Comparison of ENCODE assay signal across 15 cellular contexts in genomic region chr5:79070002-79070567, GRCh38. TPM values are rescaled to one million over a fixed set of nuclear protein-coding genes. Genes with fewer than 3 reads are reported as not detected.
DNase-seq lines count a peak whose midpoint lies in the region; ATAC-seq, FAIRE-seq and TF ChIP-seq lines count a peak whose summit lies in the region.
"Had no signal": no experiment of that assay in that cellular context is flagged by ENCODE, and none has a peak within 500 bp of the region (broad histone marks: within the 10 kb centered on the region; RNA-seq: fewer than 3 reads in every experiment).

No MANE protein-coding gene starts in this region.

- peak overlapping the region; percentile 64 for H2AFZ ChIP-seq in astrocyte (ENCODE audit: low read depth, low read length)

- H3K27me3 Mint-ChIP-seq in astrocyte (ENCODE audit: low read depth, unreplicated experiment) (no peaks in the 10 kb centered on the region), endothelial cell (ENCODE audit: unreplicated experiment) (no peaks in the 10 kb centered on the region)
- H3K27me3 Mint-ChIP-seq in activated T-helper 1 cell treated with anti-CD3 and anti-CD28 coated beads, Interleukin-12 subunit alpha, Interleukin-12 subunit beta, Interleukin-2, Interleukin-4 antibody, amounts not matched to agents 30 ng/mL and 10 ng/mL and 1 ng/mL, durations not matched to agents 14 hours and 24 hours and 36 hours (ENCODE audit: insufficient read depth): peaks cover 47% of the 10 kb centered on the region

- H3K4me3 ChIP-seq in astrocyte (ENCODE audit: insufficient read depth, low read depth, low read length) (peak overlapping the region; percentile 34), left ventricle myocardium inferior (peak overlapping the region; percentile 65)
- H3K4me3 ChIP-seq: cardiac muscle cell, SJSA1 had no signal

- no peak overlapping the region for H3K27ac ChIP-seq in astrocyte (ENCODE audit: low read depth, low read length)
- peak overlapping the region; percentile 37 for H3K27ac ChIP-seq in left ventricle myocardium inferior (replicated peaks)
- H3K27ac ChIP-seq: cardiac muscle cell, SJSA1 had no signal

- intact Hi-C loops in left ventricle myocardium inferior (cut with micrococcal nuclease): no loop called here
- intact Hi-C loops in activated T-helper 1 cell treated with anti-CD3 and anti-CD28 coated beads, Interleukin-12 subunit alpha, Interleukin-12 subunit beta, Interleukin-2, Interleukin-4 antibody, amounts not matched to agents 30 ng/mL and 10 ng/mL and 1 ng/mL, durations not matched to agents 14 hours and 24 hours and 36 hours (cut with micrococcal nuclease): no loop called here

- FAIRE-seq in astrocyte (lab: Jason Lieb, UNC): no peak
- FAIRE-seq: H54 had no signal

- DNase-seq in AG20443 (ENCODE audit: low spot score) (peak; percentile 58), astrocyte (ENCODE audit: low read depth) (peak; percentile 27), left ventricle myocardium inferior (peak; percentile 18), retina (peak; percentile 28), activated T-cell treated with anti-CD3 and anti-CD28 coated beads for 4 hours (no peak), endothelial cell (ENCODE audit: low spot score) (no peak)
- DNase-seq in activated T-helper 1 cell treated with anti-CD3 and anti-CD28 coated beads, Interleukin-12 subunit alpha, Interleukin-12 subunit beta, Interleukin-2, Interleukin-4 antibody, amounts not matched to agents 30 ng/mL and 10 ng/mL and 1 ng/mL, durations not matched to agents 14 hours and 24 hours and 36 hours (ENCODE audit: low spot score): no peak
- DNase-seq: Calu3; NCI-H1930; stimulated activated naive CD4-positive, alpha-beta T cell had no signal

- H3K27ac Mint-ChIP-seq in astrocyte (ENCODE audit: unreplicated experiment) (no peak overlapping the region), endothelial cell (ENCODE audit: unreplicated experiment) (no peak overlapping the region)
- H3K27ac Mint-ChIP-seq in activated T-helper 1 cell treated with anti-CD3 and anti-CD28 coated beads, Interleukin-12 subunit alpha, Interleukin-12 subunit beta, Interleukin-2, Interleukin-4 antibody, amounts not matched to agents 30 ng/mL and 10 ng/mL and 1 ng/mL, durations not matched to agents 14 hours and 24 hours and 36 hours: no peak overlapping the region

- H3K9ac ChIP-seq in astrocyte (ENCODE audit: low read length): peak overlapping the region; percentile 58

- no peaks in the 10 kb centered on the region for H3K79me2 ChIP-seq in astrocyte (ENCODE audit: insufficient read depth, low read length)

- H3K9me3 Mint-ChIP-seq in astrocyte (ENCODE audit: unreplicated experiment) (peaks cover 9% of the 10 kb centered on the region), endothelial cell (ENCODE audit: unreplicated experiment) (no peaks in the 10 kb centered on the region)
- no peaks in the 10 kb centered on the region for H3K9me3 Mint-ChIP-seq in activated T-helper 1 cell treated with anti-CD3 and anti-CD28 coated beads, Interleukin-12 subunit alpha, Interleukin-12 subunit beta, Interleukin-2, Interleukin-4 antibody, amounts not matched to agents 30 ng/mL and 10 ng/mL and 1 ng/mL, durations not matched to agents 14 hours and 24 hours and 36 hours

- H3K9me3 ChIP-seq in astrocyte (ENCODE audit: insufficient read depth, low read depth, low read length) (peaks cover 6% of the 10 kb centered on the region), left ventricle myocardium inferior (replicated peaks) (peaks cover 12% of the 10 kb centered on the region)
- H3K9me3 ChIP-seq: SJSA1 had no signal

- no peaks in the 10 kb centered on the region for H3K36me3 ChIP-seq in astrocyte (ENCODE audit: insufficient read depth, low read length)
- H3K36me3 ChIP-seq in left ventricle myocardium inferior: no peaks in the 10 kb centered on the region
- H3K36me3 ChIP-seq: cardiac muscle cell, SJSA1 had no signal

- H3K27me3 ChIP-seq in astrocyte (ENCODE audit: insufficient read depth, low read length) (no peaks in the 10 kb centered on the region), left ventricle myocardium inferior (ENCODE audit: low read depth) (peaks cover 23% of the 10 kb centered on the region)
- H3K27me3 ChIP-seq: cardiac muscle cell, SJSA1 had no signal

- no peak for ATAC-seq in esophagus mucosa

- H4K20me1 ChIP-seq in astrocyte (ENCODE audit: insufficient read depth, low read length): no peaks in the 10 kb centered on the region

- H3K4me1 Mint-ChIP-seq in astrocyte (ENCODE audit: low read depth, unreplicated experiment) (peaks cover 8% of the 10 kb centered on the region), endothelial cell (ENCODE audit: unreplicated experiment) (no peaks in the 10 kb centered on the region)
- H3K4me1 Mint-ChIP-seq in activated T-helper 1 cell treated with anti-CD3 and anti-CD28 coated beads, Interleukin-12 subunit alpha, Interleukin-12 subunit beta, Interleukin-2, Interleukin-4 antibody, amounts not matched to agents 30 ng/mL and 10 ng/mL and 1 ng/mL, durations not matched to agents 14 hours and 24 hours and 36 hours (ENCODE audit: low read depth): no peaks in the 10 kb centered on the region

- H3K4me1 ChIP-seq in astrocyte (ENCODE audit: insufficient read depth, low read length) (peaks cover 9% of the 10 kb centered on the region), left ventricle myocardium inferior (peaks cover 7% of the 10 kb centered on the region)

- peak overlapping the region; percentile 80 for H3K4me2 ChIP-seq in astrocyte (ENCODE audit: low read length)

- H3K4me3 Mint-ChIP-seq in astrocyte (ENCODE audit: unreplicated experiment) (no peak overlapping the region), endothelial cell (ENCODE audit: unreplicated experiment) (no peak overlapping the region)
- H3K4me3 Mint-ChIP-seq in activated T-helper 1 cell treated with anti-CD3 and anti-CD28 coated beads, Interleukin-12 subunit alpha, Interleukin-12 subunit beta, Interleukin-2, Interleukin-4 antibody, amounts not matched to agents 30 ng/mL and 10 ng/mL and 1 ng/mL, durations not matched to agents 14 hours and 24 hours and 36 hours: no peak overlapping the region

- TF ChIP-seq CTCF in astrocyte (IDR thresholded peaks at IDR 0.05; ENCODE audit: insufficient read depth, low read depth, low read length) (no peak), left ventricle myocardium inferior (IDR thresholded peaks at IDR 0.05; ENCODE audit: borderline replicate concordance) (no peak), endothelial cell (IDR thresholded peaks at IDR 0.05; ENCODE audit: unreplicated experiment) (no peak)

- peaks cover 4% of the 10 kb centered on the region for H3K36me3 Mint-ChIP-seq in astrocyte (ENCODE audit: low read depth, unreplicated experiment)
- peaks cover 1% of the 10 kb centered on the region for H3K36me3 Mint-ChIP-seq in activated T-helper 1 cell treated with anti-CD3 and anti-CD28 coated beads, Interleukin-12 subunit alpha, Interleukin-12 subunit beta, Interleukin-2, Interleukin-4 antibody, amounts not matched to agents 30 ng/mL and 10 ng/mL and 1 ng/mL, durations not matched to agents 14 hours and 24 hours and 36 hours (ENCODE audit: low read depth)
- H3K36me3 Mint-ChIP-seq in endothelial cell (ENCODE audit: low read depth, unreplicated experiment): no peaks in the 10 kb centered on the region

RNA-seq across cellular contexts. Expression of gene BHMT2, which starts 0.5 kb away (rescaled TPM):
- total RNA-seq in astrocyte: not detected in 2 replicates
- 7.9 TPM for total RNA-seq in left ventricle myocardium inferior
- total RNA-seq in activated T-helper 1 cell treated with anti-CD3 and anti-CD28 coated beads, Interleukin-12 subunit alpha, Interleukin-12 subunit beta, Interleukin-2, Interleukin-4 antibody, amounts not matched to agents 30 ng/mL and 10 ng/mL and 1 ng/mL, durations not matched to agents 14 hours and 24 hours and 36 hours: not detected in 2 replicates
- 0.72 TPM for total RNA-seq in esophagus mucosa
- total RNA-seq in endothelial cell (ENCODE audit: unreplicated experiment): not detected
- total RNA-seq: activated CD8-positive, alpha-beta memory T cell treated with anti-CD3 and anti-CD28 coated beads for 36 hours; Calu3; cardiac muscle cell; SJSA1 had no signal

RNA-seq across cellular contexts. Expression of gene DMGDH, which starts 0.6 kb away (rescaled TPM):
- not detected in 2 replicates for total RNA-seq in astrocyte
- total RNA-seq in left ventricle myocardium inferior: 2.4 TPM
- total RNA-seq in activated T-helper 1 cell treated with anti-CD3 and anti-CD28 coated beads, Interleukin-12 subunit alpha, Interleukin-12 subunit beta, Interleukin-2, Interleukin-4 antibody, amounts not matched to agents 30 ng/mL and 10 ng/mL and 1 ng/mL, durations not matched to agents 14 hours and 24 hours and 36 hours: not detected in 2 replicates
- 0.60 TPM for total RNA-seq in esophagus mucosa
- 0.36 TPM for total RNA-seq in endothelial cell (ENCODE audit: unreplicated experiment)
- total RNA-seq: SJSA1 had no signal

RNA-seq across cellular contexts. Expression of gene BHMT, which starts 41.5 kb away (rescaled TPM):
- total RNA-seq in astrocyte: not detected in 2 replicates
- not detected for total RNA-seq in left ventricle myocardium inferior
- total RNA-seq in activated T-helper 1 cell treated with anti-CD3 and anti-CD28 coated beads, Interleukin-12 subunit alpha, Interleukin-12 subunit beta, Interleukin-2, Interleukin-4 antibody, amounts not matched to agents 30 ng/mL and 10 ng/mL and 1 ng/mL, durations not matched to agents 14 hours and 24 hours and 36 hours: not detected in 2 replicates
- total RNA-seq in esophagus mucosa: 0.36 TPM
- total RNA-seq in endothelial cell (ENCODE audit: unreplicated experiment): not detected
- total RNA-seq: activated CD8-positive, alpha-beta memory T cell treated with anti-CD3 and anti-CD28 coated beads for 36 hours; Calu3; cardiac muscle cell; SJSA1 had no signal

Comparison
In these comparisons a context has a peak if more than half of its experiments do, and no peak if none do; other contexts are left out.
1. DNase-seq: peak in AG20443 (single experiment), astrocyte (single experiment), left ventricle myocardium inferior (single experiment) and retina (single experiment); none in activated T-helper 1 cell treated with anti-CD3 and anti-CD28 coated beads, Interleukin-12 subunit alpha, Interleukin-12 subunit beta, Interleukin-2, Interleukin-4 antibody, amounts not matched to agents 30 ng/mL and 10 ng/mL and 1 ng/mL, durations not matched to agents 14 hours and 24 hours and 36 hours (single experiment), activated T-cell treated with anti-CD3 and anti-CD28 coated beads for 4 hours (single experiment) and endothelial cell (single experiment).